In the genomic region with DNA sequence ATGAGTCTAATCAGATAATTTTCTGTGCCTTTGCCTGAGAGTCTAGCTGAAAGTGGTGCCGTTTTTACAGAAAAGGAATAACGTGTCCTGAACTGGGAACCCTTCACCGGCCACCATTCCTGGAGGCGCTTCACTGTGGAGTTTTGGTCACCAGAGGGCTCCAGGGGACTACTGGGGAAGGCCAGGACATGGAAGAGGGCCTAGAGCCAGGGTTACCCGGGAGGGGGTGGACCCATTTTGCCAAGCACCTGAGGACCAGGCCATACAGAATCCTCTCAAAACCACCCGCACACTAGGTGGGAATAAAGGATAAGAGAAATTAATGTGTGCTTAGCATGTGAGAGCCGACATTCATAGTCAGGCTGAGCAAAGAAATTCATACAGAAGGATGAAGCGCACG, we compare ENCODE assay signal across 8 cellular contexts.
DNase-seq lines count a peak whose midpoint lies in the region; TF ChIP-seq lines count a peak whose summit lies in the region.
"Not testable (repeated sequence)": the region's sequence is repeated elsewhere in the genome, so short reads cannot be mapped to it uniquely, and the experiment has no call there.

No MANE protein-coding gene starts in this region.

- no CpG with 5 or more reads among the region's 9 CpGs for WGBS in mesendoderm (ENCODE audit: extremely low coverage, insufficient coverage, low lambda C conversion rate)
- 69 to 78% (median 75%) methylated on average over 9 of the region's 9 CpGs for WGBS in spleen, 5 donors

- not testable (repeated sequence) for H3K79me2 ChIP-seq in mesendoderm (ENCODE audit: control insufficient read depth, insufficient read depth, low read length)

- not testable (repeated sequence) for H2BK15ac ChIP-seq in mesendoderm (replicated peaks; ENCODE audit: low read depth)

- not testable (repeated sequence) for H2AK5ac ChIP-seq in mesendoderm (ENCODE audit: low read length)

- TF ChIP-seq CTCF in A673 (conservative IDR thresholded peaks at IDR 0.05; ENCODE audit: low read depth, low read length) = peak; percentile 28
- TF ChIP-seq CTCF in WI38 (IDR thresholded peaks at IDR 0.05; ENCODE audit: low read depth, low read length) = 0 out of 2 replicates have a peak, but pooled peaks have one; percentile 7
- peak; percentile 40 for TF ChIP-seq CTCF in coronary artery (IDR thresholded peaks at IDR 0.05)
- peak in 8 of 11 experiments; percentile 23 to 62 (median 40) for TF ChIP-seq CTCF in spleen (IDR thresholded peaks at IDR 0.05 in 8 of 11, conservative IDR thresholded peaks at IDR 0.05 in 3 of 11)

- H3K4me3 ChIP-seq in A673 (ENCODE audit: low read depth, low read length, poor library complexity, severe bottlenecking); WI38 (ENCODE audit: low read depth, low read length); coronary artery; mesendoderm (ENCODE audit: low read length); spleen: not testable (repeated sequence)

- CTCF ChIA-PET in A673 (lab: Charles Lee) = not testable (repeated sequence)

- not testable (repeated sequence) for H3K4ac ChIP-seq in mesendoderm (ENCODE audit: low read depth, low read length)

- H2BK120ac ChIP-seq in mesendoderm (ENCODE audit: low read depth, low read length) = not testable (repeated sequence)

- not testable (repeated sequence) for H3K79me1 ChIP-seq in mesendoderm (ENCODE audit: low read length)

- not testable (repeated sequence) for BruUV-seq in A673 (replicated peaks; lab: Mats Ljungman, UMichigan)

- H2BK5ac ChIP-seq in mesendoderm (ENCODE audit: low read length) = not testable (repeated sequence)

- H3K23ac ChIP-seq in mesendoderm (ENCODE audit: low read length) = not testable (repeated sequence)

- H4K5ac ChIP-seq in mesendoderm (ENCODE audit: low read length) = not testable (repeated sequence)

- not testable (repeated sequence) for H4K8ac ChIP-seq in mesendoderm (ENCODE audit: low read depth, low read length)

- not testable (repeated sequence) for H3K56ac ChIP-seq in mesendoderm (ENCODE audit: low read length)

- H3K36me3 ChIP-seq in A673 (ENCODE audit: insufficient read depth, low read length, poor library complexity, severe bottlenecking); mesendoderm (ENCODE audit: control insufficient read depth, insufficient read depth, low read length); spleen: not testable (repeated sequence)

- not testable (repeated sequence) for TF ChIP-seq POLR2A in spleen (IDR thresholded peaks at IDR 0.05)

- H3K9ac ChIP-seq in mesendoderm (ENCODE audit: low read length) = not testable (repeated sequence)

- H3K4me1 ChIP-seq in A673 (ENCODE audit: insufficient read depth, low read length, poor library complexity, severe bottlenecking); mesendoderm (ENCODE audit: control insufficient read depth, low read depth, low read length): not testable (repeated sequence)
- peaks cover 0 to 26% (median 15%) of the 10 kb centered on the region in 6 donors for H3K4me1 ChIP-seq in spleen

- H3K9me3 ChIP-seq in A673 (ENCODE audit: low read depth, low read length, poor library complexity, severe bottlenecking); spleen: not testable (repeated sequence)

- H3K4me2 ChIP-seq in mesendoderm (ENCODE audit: low read length) = not testable (repeated sequence)

- POLR2A ChIA-PET in A673 (lab: Charles Lee; ENCODE audit: low non-redundant PET) = not testable (repeated sequence)

- H3K27me3 ChIP-seq in A673 (replicated peaks; ENCODE audit: insufficient read depth, low read depth, low read length, poor library complexity); mesendoderm (ENCODE audit: insufficient read depth, low read length, poor library complexity): not testable (repeated sequence)
- peaks cover 0 to 11% (median 0%) of the 10 kb centered on the region in 7 donors for H3K27me3 ChIP-seq in spleen (replicated peaks in 1 of 7)

- in situ Hi-C loops in G401 (cut with HindIII; ENCODE audit: low sequenced_read_pairs) = not testable (repeated sequence)

- H3K18ac ChIP-seq in mesendoderm (ENCODE audit: low read length) = not testable (repeated sequence)

- DNase-seq in A673 (ENCODE audit: low spot score) = peak; percentile 15
- peak; percentile 21 for DNase-seq in G401 (ENCODE audit: low spot score)
- DNase-seq in NCI-H69 (lab: John Stamatoyannopoulos, UW) = peak; percentile 5
- not testable (repeated sequence) for DNase-seq in coronary artery (ENCODE audit: low spot score); spleen
- DNase-seq in iPS DF 19.7 (ENCODE audit: low read depth, low spot score) = peak; percentile 20
- DNase-seq in mesendoderm = peak; percentile 68

- H3K27ac ChIP-seq in A673 (ENCODE audit: low read depth, low read length, poor library complexity, severe bottlenecking); coronary artery; mesendoderm (ENCODE audit: low read depth, low read length); spleen: not testable (repeated sequence)

- intact Hi-C loops in A673 (cut with micrococcal nuclease; ENCODE audit: unreplicated experiment) = not testable (repeated sequence)
- intact Hi-C loops in spleen (cut with DNase I; ENCODE audit: low total_unique reads) = loop anchor here (5.0 kb wide), 1 partner anchor 120 kb away; no protein-coding TSS in a partner anchor
